1 cellular context compared by ENCODE assay signal in the genomic region with DNA sequence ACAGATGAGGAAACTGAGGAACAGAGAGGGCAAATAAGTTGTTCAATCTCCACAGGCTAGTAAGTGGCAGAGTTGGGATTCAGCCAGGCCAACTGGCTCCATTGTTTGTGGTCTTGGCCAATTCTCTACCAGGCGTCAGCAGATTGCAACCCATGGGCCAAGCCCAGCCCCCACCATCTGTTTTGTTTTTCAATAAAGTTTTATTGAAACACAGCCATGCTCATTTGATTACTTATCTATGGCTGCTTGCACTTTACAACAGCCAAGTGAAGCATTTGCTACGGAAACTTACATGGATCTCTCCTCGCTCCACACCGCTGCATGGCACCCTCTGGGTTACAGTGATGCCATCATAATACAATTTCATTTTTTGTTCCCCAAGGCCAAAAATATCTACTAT.
TF ChIP-seq lines count a peak whose summit lies in the region.

No MANE protein-coding gene starts in this region.

TF ChIP-seq in WTC11, 78 proteins besides CTCF, POLR2A, EP300 and RAD21 (continued from another document):
- TF ChIP-seq, protein P1, sequence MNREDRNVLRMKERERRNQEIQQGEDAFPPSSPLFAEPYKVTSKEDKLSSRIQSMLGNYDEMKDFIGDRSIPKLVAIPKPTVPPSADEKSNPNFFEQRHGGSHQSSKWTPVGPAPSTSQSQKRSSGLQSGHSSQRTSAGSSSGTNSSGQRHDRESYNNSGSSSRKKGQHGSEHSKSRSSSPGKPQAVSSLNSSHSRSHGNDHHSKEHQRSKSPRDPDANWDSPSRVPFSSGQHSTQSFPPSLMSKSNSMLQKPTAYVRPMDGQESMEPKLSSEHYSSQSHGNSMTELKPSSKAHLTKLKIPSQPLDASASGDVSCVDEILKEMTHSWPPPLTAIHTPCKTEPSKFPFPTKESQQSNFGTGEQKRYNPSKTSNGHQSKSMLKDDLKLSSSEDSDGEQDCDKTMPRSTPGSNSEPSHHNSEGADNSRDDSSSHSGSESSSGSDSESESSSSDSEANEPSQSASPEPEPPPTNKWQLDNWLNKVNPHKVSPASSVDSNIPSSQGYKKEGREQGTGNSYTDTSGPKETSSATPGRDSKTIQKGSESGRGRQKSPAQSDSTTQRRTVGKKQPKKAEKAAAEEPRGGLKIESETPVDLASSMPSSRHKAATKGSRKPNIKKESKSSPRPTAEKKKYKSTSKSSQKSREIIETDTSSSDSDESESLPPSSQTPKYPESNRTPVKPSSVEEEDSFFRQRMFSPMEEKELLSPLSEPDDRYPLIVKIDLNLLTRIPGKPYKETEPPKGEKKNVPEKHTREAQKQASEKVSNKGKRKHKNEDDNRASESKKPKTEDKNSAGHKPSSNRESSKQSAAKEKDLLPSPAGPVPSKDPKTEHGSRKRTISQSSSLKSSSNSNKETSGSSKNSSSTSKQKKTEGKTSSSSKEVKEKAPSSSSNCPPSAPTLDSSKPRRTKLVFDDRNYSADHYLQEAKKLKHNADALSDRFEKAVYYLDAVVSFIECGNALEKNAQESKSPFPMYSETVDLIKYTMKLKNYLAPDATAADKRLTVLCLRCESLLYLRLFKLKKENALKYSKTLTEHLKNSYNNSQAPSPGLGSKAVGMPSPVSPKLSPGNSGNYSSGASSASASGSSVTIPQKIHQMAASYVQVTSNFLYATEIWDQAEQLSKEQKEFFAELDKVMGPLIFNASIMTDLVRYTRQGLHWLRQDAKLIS (CRISPR knock-in tag; IDR thresholded peaks at IDR 0.05; ENCODE audit: borderline replicate concordance) = no peak
- TF ChIP-seq, protein P2, sequence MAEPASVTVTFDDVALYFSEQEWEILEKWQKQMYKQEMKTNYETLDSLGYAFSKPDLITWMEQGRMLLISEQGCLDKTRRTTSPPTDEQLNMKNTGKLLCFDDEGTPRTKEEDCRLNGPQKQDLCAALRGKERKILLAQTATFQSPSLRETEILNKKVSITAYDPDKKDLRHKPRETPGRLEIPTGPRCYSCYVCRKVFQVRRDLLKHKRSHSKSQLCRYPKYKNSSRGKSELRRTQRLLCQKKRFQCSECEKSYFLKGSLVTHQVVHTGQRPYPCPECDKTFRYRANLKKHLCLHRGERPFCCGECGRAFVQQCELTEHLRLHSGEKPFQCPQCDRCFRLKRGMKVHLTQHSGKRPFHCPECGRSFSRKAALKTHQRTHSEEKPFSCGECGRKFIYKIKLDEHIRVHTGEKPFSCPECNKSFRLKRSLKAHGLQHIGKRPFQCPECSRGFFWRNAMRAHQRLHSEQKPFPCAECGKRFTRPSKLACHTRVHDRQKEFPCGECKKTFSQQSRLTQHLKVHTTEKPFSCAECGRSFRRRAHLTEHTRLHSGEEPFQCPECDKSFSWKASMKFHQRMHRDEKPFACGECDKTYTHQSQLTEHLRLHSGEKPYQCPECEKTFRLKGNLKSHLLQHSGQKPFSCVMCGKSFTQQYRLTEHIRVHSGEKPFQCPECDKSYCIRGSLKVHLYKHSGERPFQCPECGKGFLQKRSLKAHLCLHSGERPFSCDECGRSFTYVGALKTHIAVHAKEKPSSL (CRISPR knock-in tag; conservative IDR thresholded peaks at IDR 0.05) = no peak
- TF ChIP-seq, protein P3, sequence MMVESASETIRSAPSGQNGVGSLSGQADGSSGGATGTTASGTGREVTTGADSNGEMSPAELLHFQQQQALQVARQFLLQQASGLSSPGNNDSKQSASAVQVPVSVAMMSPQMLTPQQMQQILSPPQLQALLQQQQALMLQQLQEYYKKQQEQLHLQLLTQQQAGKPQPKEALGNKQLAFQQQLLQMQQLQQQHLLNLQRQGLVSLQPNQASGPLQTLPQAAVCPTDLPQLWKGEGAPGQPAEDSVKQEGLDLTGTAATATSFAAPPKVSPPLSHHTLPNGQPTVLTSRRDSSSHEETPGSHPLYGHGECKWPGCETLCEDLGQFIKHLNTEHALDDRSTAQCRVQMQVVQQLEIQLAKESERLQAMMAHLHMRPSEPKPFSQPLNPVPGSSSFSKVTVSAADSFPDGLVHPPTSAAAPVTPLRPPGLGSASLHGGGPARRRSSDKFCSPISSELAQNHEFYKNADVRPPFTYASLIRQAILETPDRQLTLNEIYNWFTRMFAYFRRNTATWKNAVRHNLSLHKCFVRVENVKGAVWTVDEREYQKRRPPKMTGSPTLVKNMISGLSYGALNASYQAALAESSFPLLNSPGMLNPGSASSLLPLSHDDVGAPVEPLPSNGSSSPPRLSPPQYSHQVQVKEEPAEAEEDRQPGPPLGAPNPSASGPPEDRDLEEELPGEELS (CRISPR knock-in tag; IDR thresholded peaks at IDR 0.05) = no peak
- TF ChIP-seq, protein P4, sequence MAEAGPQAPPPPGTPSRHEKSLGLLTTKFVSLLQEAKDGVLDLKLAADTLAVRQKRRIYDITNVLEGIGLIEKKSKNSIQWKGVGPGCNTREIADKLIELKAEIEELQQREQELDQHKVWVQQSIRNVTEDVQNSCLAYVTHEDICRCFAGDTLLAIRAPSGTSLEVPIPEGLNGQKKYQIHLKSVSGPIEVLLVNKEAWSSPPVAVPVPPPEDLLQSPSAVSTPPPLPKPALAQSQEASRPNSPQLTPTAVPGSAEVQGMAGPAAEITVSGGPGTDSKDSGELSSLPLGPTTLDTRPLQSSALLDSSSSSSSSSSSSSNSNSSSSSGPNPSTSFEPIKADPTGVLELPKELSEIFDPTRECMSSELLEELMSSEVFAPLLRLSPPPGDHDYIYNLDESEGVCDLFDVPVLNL (CRISPR knock-in tag; IDR thresholded peaks at IDR 0.05; ENCODE audit: borderline replicate concordance, low read depth) = no peak
- TF ChIP-seq, protein P5, sequence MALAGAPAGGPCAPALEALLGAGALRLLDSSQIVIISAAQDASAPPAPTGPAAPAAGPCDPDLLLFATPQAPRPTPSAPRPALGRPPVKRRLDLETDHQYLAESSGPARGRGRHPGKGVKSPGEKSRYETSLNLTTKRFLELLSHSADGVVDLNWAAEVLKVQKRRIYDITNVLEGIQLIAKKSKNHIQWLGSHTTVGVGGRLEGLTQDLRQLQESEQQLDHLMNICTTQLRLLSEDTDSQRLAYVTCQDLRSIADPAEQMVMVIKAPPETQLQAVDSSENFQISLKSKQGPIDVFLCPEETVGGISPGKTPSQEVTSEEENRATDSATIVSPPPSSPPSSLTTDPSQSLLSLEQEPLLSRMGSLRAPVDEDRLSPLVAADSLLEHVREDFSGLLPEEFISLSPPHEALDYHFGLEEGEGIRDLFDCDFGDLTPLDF (CRISPR knock-in tag; IDR thresholded peaks at IDR 0.05) = no peak
- no peak for TF ChIP-seq ZNF263 (CRISPR knock-in tag; IDR thresholded peaks at IDR 0.05; ENCODE audit: low read depth)
- TF ChIP-seq ATF1 (CRISPR knock-in tag; IDR thresholded peaks at IDR 0.05) = no peak
